ENCODE assay signal across 33 cellular contexts in genomic region chr6:30312266-30312665, GRCh38.
"Had no signal": no experiment of that assay in that cellular context is flagged by ENCODE, and none has a peak within 500 bp of the region (broad histone marks: within the 10 kb centered on the region; RNA-seq: fewer than 3 reads in every experiment).

No MANE protein-coding gene starts in this region.

- DNase-seq: activated B cell treated with CpG ODN at 0.5 μM for 24 hours; activated CD4-positive, alpha-beta memory T cell treated with anti-CD3 and anti-CD28 coated beads for 36 hours; activated CD4-positive, alpha-beta T cell treated with anti-CD3 and anti-CD28 coated beads for 4 hours; activated CD4-positive, alpha-beta T cell treated with anti-CD3 and anti-CD28 coated beads, Interleukin-2, amount 10 ng/mL, durations not matched to agents 24 days and 14 days; activated CD4-positive, alpha-beta T cell treated with anti-CD3 and anti-CD28 coated beads, Interleukin-2, amount 50 U/mL, for 1 hour; activated CD4-positive, alpha-beta T cell treated with anti-CD3 and anti-CD28 coated beads, Interleukin-2, amount 50 U/mL, for 4 hours; activated CD4-positive, CD25-positive, alpha-beta regulatory T cell treated with anti-CD3 and anti-CD28 coated beads, Interleukin-2, amount 50 U/mL, for 72 hours; activated CD8-positive, alpha-beta memory T cell treated with anti-CD3 and anti-CD28 coated beads, Interleukin-2, amount 50 U/mL, for 4 hours; activated CD8-positive, alpha-beta T cell treated with anti-CD3 and anti-CD28 coated beads for 36 hours; activated effector memory CD4-positive, alpha-beta T cell treated with anti-CD3 and anti-CD28 coated beads, Interleukin-2, amount 50 U/mL, for 16 hours; activated gamma-delta T cell treated with Interleukin-2 at 50 U/mL for 16 hours; activated naive CD4-positive, alpha-beta T cell; activated naive CD4-positive, alpha-beta T cell treated with anti-CD3 and anti-CD28 coated beads for 36 hours; activated naive CD4-positive, alpha-beta T cell treated with anti-CD3 and anti-CD28 coated beads, Interleukin-2, amount 50 U/mL, for 16 hours; activated naive CD8-positive, alpha-beta T cell treated with anti-CD3 and anti-CD28 coated beads for 36 hours; activated T-cell treated with anti-CD3 and anti-CD28 coated beads for 4 hours; activated T-cell treated with anti-CD3 and anti-CD28 coated beads, Interleukin-2, amount 50 U/mL, for 1 hour; activated T-cell treated with anti-CD3 and anti-CD28 coated beads, Interleukin-2, amount 50 U/mL, for 4 hours; activated T-cell treated with anti-CD3 and anti-CD28 coated beads, Interleukin-2, amount 50 U/mL, for 72 hours; amniotic stem cell; aorta; body of pancreas; brain microvascular endothelial cell; central memory CD4-positive, alpha-beta T cell; cerebellar nuclear complex; T-helper 1 cell; T-helper 2 cell; T-helper 9 cell had no signal

- H3K27me3 ChIP-seq: adrenal gland, body of pancreas, brain microvascular endothelial cell, breast epithelium had no signal

- H3K9me3 ChIP-seq: adrenal gland, body of pancreas, breast epithelium had no signal

- H3K27ac ChIP-seq: adrenal gland, body of pancreas, brain microvascular endothelial cell, breast epithelium, VCaP had no signal

- H3K4me1 ChIP-seq: body of pancreas, breast epithelium had no signal

- ATAC-seq: activated CD8-positive, alpha-beta T cell treated with anti-CD3 and anti-CD28 coated beads for 36 hours; activated naive CD4-positive, alpha-beta T cell treated with anti-CD3 and anti-CD28 coated beads, Interleukin-2, amount 50 U/mL, for 72 hours; activated T-cell treated with anti-CD3 and anti-CD28 coated beads, Interleukin-2, amount 50 U/mL, for 4 hours; activated T-cell treated with anti-CD3 and anti-CD28 coated beads, Interleukin-2, amount 50 U/mL, for 72 hours; activated T-helper 17 cell treated with anti-CD3 and anti-CD28 coated beads, Interleukin-2, amount 50 U/mL, for 72 hours; body of pancreas had no signal

- H3K36me3 ChIP-seq: adrenal gland, breast epithelium had no signal

- H3K4me3 ChIP-seq: adrenal gland, body of pancreas, breast epithelium had no signal
